In the genomic region with DNA sequence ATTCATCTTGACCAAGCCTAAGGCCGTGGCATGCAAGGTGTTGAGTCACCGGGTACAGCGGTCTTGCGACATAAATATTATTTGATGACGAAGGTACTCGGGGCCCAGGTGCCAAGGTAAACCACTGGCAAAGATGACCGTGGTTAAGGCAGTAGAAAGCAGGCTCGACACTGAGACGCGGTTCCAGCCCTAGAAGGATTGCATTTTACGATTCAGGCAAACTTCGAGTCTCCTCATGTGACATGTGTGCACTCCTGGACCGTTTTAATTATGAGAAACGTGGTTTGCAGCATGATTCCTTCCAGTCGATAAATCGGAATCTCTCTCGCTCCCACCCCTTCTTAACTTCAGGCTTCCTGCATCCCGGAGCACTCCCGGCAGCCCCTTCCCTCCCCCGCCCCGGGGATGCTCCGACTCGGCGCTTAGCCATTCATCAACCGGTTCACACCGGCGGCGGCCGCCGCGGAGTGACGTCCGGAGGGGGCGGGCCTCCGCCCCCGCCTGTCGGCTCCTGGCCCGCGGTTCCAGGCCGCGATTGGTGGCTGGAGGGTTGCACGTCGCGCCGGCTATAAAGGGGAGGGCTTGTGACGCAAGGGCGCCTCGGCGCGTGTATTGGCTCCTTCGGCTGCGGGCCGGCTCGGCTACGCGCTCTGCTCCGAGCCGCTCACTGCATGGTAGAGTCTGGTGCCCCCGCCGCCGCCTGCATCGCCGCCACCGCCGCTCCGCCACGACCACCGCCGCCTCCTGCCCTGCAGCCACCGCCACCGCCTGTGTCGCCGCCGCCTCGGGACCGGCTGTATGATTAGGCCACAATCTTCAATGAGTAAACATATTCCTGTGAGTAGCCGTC, we compare ENCODE assay signal across 1 cellular context.
A peak's percentile ranks its signal among the peaks of the same experiment; 100 is the strongest.
TF ChIP-seq lines count a peak whose summit lies in the region.

TSS of gene LOC128125822 (plus strand) at position 598 of the 850 bp plus-strand sequence.
TSS of gene PTP4A1 (plus strand) at position 598 of the 850 bp plus-strand sequence. CDS start 4,401 bp downstream, outside the sequence.

TF ChIP-seq in HepG2, 621 proteins besides CTCF, POLR2A, EP300 and RAD21 (continued from another document and continues in another):
- TF ChIP-seq AHDC1 (CRISPR knock-in tag; IDR thresholded peaks at IDR 0.05; ENCODE audit: borderline replicate concordance), result peak; percentile 65
- peak; percentile 22 for TF ChIP-seq KDM4B (CRISPR knock-in tag; IDR thresholded peaks at IDR 0.05)
- TF ChIP-seq ZKSCAN5 (CRISPR knock-in tag; IDR thresholded peaks at IDR 0.05), result no peak
- TF ChIP-seq ZNF572 (CRISPR knock-in tag; IDR thresholded peaks at IDR 0.05), result no peak
- TF ChIP-seq ZBTB20 (CRISPR knock-in tag; IDR thresholded peaks at IDR 0.05; ENCODE audit: borderline replicate concordance, low read depth), result no peak; the same call in 1 of the 2 replicates
- peak; percentile 87 for TF ChIP-seq HNRNPK (IDR thresholded peaks at IDR 0.05; ENCODE audit: low read depth, low read length, poor library complexity, severe bottlenecking)
- peak; percentile 93 for TF ChIP-seq ZFP36L1 (CRISPR knock-in tag; IDR thresholded peaks at IDR 0.05)
- TF ChIP-seq MTA3 (CRISPR knock-in tag; IDR thresholded peaks at IDR 0.05), result no peak
- peak; percentile 95 for TF ChIP-seq NR0B2 (CRISPR knock-in tag; IDR thresholded peaks at IDR 0.05)
- TF ChIP-seq GLMP (CRISPR knock-in tag; IDR thresholded peaks at IDR 0.05; ENCODE audit: borderline replicate concordance), result no peak
- TF ChIP-seq, protein P1, sequence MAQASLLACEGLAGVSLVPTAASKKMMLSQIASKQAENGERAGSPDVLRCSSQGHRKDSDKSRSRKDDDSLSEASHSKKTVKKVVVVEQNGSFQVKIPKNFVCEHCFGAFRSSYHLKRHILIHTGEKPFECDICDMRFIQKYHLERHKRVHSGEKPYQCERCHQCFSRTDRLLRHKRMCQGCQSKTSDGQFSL (CRISPR knock-in tag; IDR thresholded peaks at IDR 0.05), result peak; percentile 65; the same call in 1 of the 2 replicates
- no peak for TF ChIP-seq CREB3 (CRISPR knock-in tag; IDR thresholded peaks at IDR 0.05)
- TF ChIP-seq SP2 (CRISPR knock-in tag; IDR thresholded peaks at IDR 0.05), result peak; percentile 88
- TF ChIP-seq ZNF607 (CRISPR knock-in tag; IDR thresholded peaks at IDR 0.05; ENCODE audit: borderline replicate concordance), result peak; percentile 91
- no peak; the same call in 1 of the 2 replicates for TF ChIP-seq ZNF224 (CRISPR knock-in tag; IDR thresholded peaks at IDR 0.05)
- TF ChIP-seq GRHL1 (CRISPR knock-in tag; conservative IDR thresholded peaks at IDR 0.05), result no peak
- no peak for TF ChIP-seq ZBTB1 (CRISPR knock-in tag; IDR thresholded peaks at IDR 0.05; ENCODE audit: borderline replicate concordance)
- TF ChIP-seq, protein P2, sequence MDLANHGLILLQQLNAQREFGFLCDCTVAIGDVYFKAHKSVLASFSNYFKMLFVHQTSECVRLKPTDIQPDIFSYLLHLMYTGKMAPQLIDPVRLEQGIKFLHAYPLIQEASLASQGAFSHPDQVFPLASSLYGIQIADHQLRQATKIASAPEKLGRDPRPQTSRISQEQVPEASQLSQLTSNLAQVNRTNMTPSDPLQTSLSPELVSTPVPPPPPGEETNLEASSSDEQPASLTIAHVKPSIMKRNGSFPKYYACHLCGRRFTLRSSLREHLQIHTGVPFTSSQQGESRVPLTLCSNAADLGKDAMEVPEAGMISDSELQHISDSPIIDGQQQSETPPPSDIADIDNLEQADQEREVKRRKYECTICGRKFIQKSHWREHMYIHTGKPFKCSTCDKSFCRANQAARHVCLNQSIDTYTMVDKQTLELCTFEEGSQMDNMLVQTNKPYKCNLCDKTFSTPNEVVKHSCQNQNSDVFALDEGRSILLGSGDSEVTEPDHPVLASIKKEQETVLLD (CRISPR knock-in tag; IDR thresholded peaks at IDR 0.05; ENCODE audit: low read depth), result peak; percentile 80
- peak; percentile 65; the same call in 1 of the 2 replicates for TF ChIP-seq ZNF468 (CRISPR knock-in tag; IDR thresholded peaks at IDR 0.05)
- TF ChIP-seq, protein P3, sequence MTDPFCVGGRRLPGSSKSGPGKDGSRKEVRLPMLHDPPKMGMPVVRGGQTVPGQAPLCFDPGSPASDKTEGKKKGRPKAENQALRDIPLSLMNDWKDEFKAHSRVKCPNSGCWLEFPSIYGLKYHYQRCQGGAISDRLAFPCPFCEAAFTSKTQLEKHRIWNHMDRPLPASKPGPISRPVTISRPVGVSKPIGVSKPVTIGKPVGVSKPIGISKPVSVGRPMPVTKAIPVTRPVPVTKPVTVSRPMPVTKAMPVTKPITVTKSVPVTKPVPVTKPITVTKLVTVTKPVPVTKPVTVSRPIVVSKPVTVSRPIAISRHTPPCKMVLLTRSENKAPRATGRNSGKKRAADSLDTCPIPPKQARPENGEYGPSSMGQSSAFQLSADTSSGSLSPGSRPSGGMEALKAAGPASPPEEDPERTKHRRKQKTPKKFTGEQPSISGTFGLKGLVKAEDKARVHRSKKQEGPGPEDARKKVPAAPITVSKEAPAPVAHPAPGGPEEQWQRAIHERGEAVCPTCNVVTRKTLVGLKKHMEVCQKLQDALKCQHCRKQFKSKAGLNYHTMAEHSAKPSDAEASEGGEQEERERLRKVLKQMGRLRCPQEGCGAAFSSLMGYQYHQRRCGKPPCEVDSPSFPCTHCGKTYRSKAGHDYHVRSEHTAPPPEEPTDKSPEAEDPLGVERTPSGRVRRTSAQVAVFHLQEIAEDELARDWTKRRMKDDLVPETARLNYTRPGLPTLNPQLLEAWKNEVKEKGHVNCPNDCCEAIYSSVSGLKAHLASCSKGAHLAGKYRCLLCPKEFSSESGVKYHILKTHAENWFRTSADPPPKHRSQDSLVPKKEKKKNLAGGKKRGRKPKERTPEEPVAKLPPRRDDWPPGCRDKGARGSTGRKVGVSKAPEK (CRISPR knock-in tag; IDR thresholded peaks at IDR 0.05; ENCODE audit: borderline replicate concordance), result no peak
- TF ChIP-seq RFXAP (CRISPR knock-in tag; IDR thresholded peaks at IDR 0.05; ENCODE audit: borderline replicate concordance), result peak; percentile 91
- TF ChIP-seq RARA (CRISPR knock-in tag; IDR thresholded peaks at IDR 0.05), result peak; percentile 12; the same call in 1 of the 2 replicates
- TF ChIP-seq ZNF230 (CRISPR knock-in tag; IDR thresholded peaks at IDR 0.05), result no peak
- TF ChIP-seq ZBTB7A (CRISPR knock-in tag; IDR thresholded peaks at IDR 0.05), result no peak
- TF ChIP-seq ARNT2 (CRISPR knock-in tag; IDR thresholded peaks at IDR 0.05; ENCODE audit: low read depth), result peak; percentile 80
- TF ChIP-seq HHEX (CRISPR knock-in tag; IDR thresholded peaks at IDR 0.05), result no peak
- peak; percentile 41 for TF ChIP-seq ZNF12 (CRISPR knock-in tag; IDR thresholded peaks at IDR 0.05)
- TF ChIP-seq, protein P4, sequence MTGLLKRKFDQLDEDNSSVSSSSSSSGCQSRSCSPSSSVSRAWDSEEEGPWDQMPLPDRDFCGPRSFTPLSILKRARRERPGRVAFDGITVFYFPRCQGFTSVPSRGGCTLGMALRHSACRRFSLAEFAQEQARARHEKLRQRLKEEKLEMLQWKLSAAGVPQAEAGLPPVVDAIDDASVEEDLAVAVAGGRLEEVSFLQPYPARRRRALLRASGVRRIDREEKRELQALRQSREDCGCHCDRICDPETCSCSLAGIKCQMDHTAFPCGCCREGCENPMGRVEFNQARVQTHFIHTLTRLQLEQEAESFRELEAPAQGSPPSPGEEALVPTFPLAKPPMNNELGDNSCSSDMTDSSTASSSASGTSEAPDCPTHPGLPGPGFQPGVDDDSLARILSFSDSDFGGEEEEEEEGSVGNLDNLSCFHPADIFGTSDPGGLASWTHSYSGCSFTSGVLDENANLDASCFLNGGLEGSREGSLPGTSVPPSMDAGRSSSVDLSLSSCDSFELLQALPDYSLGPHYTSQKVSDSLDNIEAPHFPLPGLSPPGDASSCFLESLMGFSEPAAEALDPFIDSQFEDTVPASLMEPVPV (CRISPR knock-in tag; IDR thresholded peaks at IDR 0.05), result 0 out of 2 replicates have a peak, but pooled peaks have one; percentile 36
- no peak for TF ChIP-seq PTBP1 (IDR thresholded peaks at IDR 0.05; ENCODE audit: low read depth, low read length, poor library complexity, severe bottlenecking)
- no peak for TF ChIP-seq SETDB1 (CRISPR knock-in tag; IDR thresholded peaks at IDR 0.05; ENCODE audit: borderline replicate concordance)
- TF ChIP-seq PHF20 (CRISPR knock-in tag; IDR thresholded peaks at IDR 0.05), result 0 out of 2 replicates have a peak, but pooled peaks have one; percentile 14
- TF ChIP-seq MXI1 (IDR thresholded peaks at IDR 0.05; ENCODE audit: borderline replicate concordance, low read depth, low read length), result peak; percentile 86
- TF ChIP-seq ZNF530 (CRISPR knock-in tag; IDR thresholded peaks at IDR 0.05; ENCODE audit: low read depth), result no peak
- TF ChIP-seq ZNF7 (CRISPR knock-in tag; IDR thresholded peaks at IDR 0.05), result no peak
- TF ChIP-seq MEIS2 (CRISPR knock-in tag; IDR thresholded peaks at IDR 0.05), result no peak
